22 cellular contexts compared by ENCODE assay signal in the genomic region with DNA sequence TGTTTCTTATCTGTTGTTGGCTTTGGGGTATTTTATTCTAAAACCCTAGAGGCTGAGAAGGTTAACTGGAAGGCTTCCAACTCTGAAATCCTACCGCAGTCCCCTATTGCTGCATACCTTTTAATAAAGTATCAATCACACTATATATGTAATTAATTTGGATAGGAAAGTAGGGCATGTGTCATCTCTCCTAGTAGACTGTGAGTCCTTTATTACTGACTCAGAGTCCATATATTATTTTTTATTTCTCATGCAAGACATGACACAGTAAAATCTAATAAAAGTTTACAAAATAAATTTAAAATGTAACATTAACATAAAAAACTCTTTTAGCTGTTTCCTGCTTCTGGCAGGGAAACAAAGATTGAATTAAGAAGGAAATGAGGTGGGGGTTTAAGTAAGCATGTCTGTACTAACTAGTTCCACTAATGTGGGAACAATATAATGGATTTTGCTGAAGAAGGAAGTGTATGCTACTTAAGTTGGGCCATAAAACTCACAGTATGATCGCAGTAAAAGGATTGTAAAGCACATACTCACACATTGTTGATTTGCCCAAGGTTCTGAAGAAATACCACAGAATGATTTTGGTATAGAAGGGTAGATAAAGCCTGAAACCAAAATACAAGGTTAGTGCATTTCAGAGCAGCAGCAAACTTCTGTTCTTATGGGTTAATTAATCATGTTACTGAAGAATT.
"Had no signal": no experiment of that assay in that cellular context is flagged by ENCODE, and none has a peak within 500 bp of the region (broad histone marks: within the 10 kb centered on the region; RNA-seq: fewer than 3 reads in every experiment).

No MANE protein-coding gene starts in this region.

- DNase-seq: activated CD4-positive, alpha-beta T cell treated with anti-CD3 and anti-CD28 coated beads, Interleukin-2, amount 10 ng/mL, durations not matched to agents 7 days and 5 days; activated CD8-positive, alpha-beta T cell treated with anti-CD3 and anti-CD28 coated beads, Interleukin-2, amount 10 ng/mL, durations not matched to agents 7 days and 5 days; activated gamma-delta T cell treated with Interleukin-2 at 50 U/mL for 16 hours; anterior cingulate cortex; brain microvascular endothelial cell; caudate nucleus; foreskin keratinocyte; kidney glomerular epithelial cell; left ventricle myocardium superior; mammary epithelial cell; ovary; stimulated activated CD4-positive, alpha-beta T cell treated with anti-CD3 and anti-CD28 coated beads, Interleukin-12 subunit alpha, Interleukin-12 subunit beta, amount 100 ng/mL, for 4 hours; stimulated activated CD4-positive, alpha-beta T cell treated with anti-CD3 and anti-CD28 coated beads, Interleukin-4, amount 100 ng/mL, for 4 hours; stimulated activated naive CD8-positive, alpha-beta T cell treated with anti-CD3 and anti-CD28 coated beads, Interleukin-15, Interleukin-2, amounts not matched to agents 100 U/mL and 50 U/mL, for 24 hours had no signal

- H3K4me3 Mint-ChIP-seq: activated CD4-positive, alpha-beta T cell treated with anti-CD3 and anti-CD28 coated beads, Interleukin-2, amount 10 ng/mL, durations not matched to agents 7 days and 5 days; activated CD8-positive, alpha-beta T cell treated with anti-CD3 and anti-CD28 coated beads, Interleukin-2, amount 10 ng/mL, durations not matched to agents 7 days and 5 days; activated naive CD4-positive, alpha-beta T cell treated with anti-CD3 and anti-CD28 coated beads, Interleukin-2, amount 50 U/mL, for 24 hours; mesothelial cell of epicardium; nephron had no signal

- H3K9me3 Mint-ChIP-seq: activated CD4-positive, alpha-beta T cell treated with anti-CD3 and anti-CD28 coated beads, Interleukin-2, amount 10 ng/mL, durations not matched to agents 7 days and 5 days; activated naive CD4-positive, alpha-beta T cell treated with anti-CD3 and anti-CD28 coated beads, Interleukin-2, amount 50 U/mL, for 24 hours; mesothelial cell of epicardium had no signal

- H3K4me1 Mint-ChIP-seq: activated CD4-positive, alpha-beta T cell treated with anti-CD3 and anti-CD28 coated beads, Interleukin-2, amount 10 ng/mL, durations not matched to agents 7 days and 5 days; activated naive CD4-positive, alpha-beta T cell treated with anti-CD3 and anti-CD28 coated beads, Interleukin-2, amount 50 U/mL, for 24 hours had no signal

- H3K4me3 ChIP-seq: ovary, prostate gland, right atrium auricular region had no signal

- H3K4me1 ChIP-seq: prostate gland, right atrium auricular region had no signal

- H3K27ac Mint-ChIP-seq: activated CD4-positive, alpha-beta T cell treated with anti-CD3 and anti-CD28 coated beads, Interleukin-2, amount 10 ng/mL, durations not matched to agents 7 days and 5 days; activated CD8-positive, alpha-beta T cell treated with anti-CD3 and anti-CD28 coated beads, Interleukin-2, amount 10 ng/mL, durations not matched to agents 7 days and 5 days; activated naive CD4-positive, alpha-beta T cell treated with anti-CD3 and anti-CD28 coated beads, Interleukin-2, amount 50 U/mL, for 24 hours; mesothelial cell of epicardium had no signal

- H3K9me3 ChIP-seq: neutrophil, ovary, prostate gland, right atrium auricular region had no signal

- H3K36me3 ChIP-seq: brain microvascular endothelial cell, neutrophil, ovary, prostate gland, right atrium auricular region had no signal

- H3K27me3 Mint-ChIP-seq: activated CD4-positive, alpha-beta T cell treated with anti-CD3 and anti-CD28 coated beads, Interleukin-2, amount 10 ng/mL, durations not matched to agents 7 days and 5 days; activated naive CD4-positive, alpha-beta T cell treated with anti-CD3 and anti-CD28 coated beads, Interleukin-2, amount 50 U/mL, for 24 hours had no signal

- H3K27ac ChIP-seq: brain microvascular endothelial cell, epithelial cell of prostate, foreskin keratinocyte, neutrophil, ovary, prostate gland, right atrium auricular region, VCaP had no signal

- H3K27me3 ChIP-seq: brain microvascular endothelial cell, foreskin keratinocyte, neutrophil, ovary, right atrium auricular region had no signal
